Comparison of ENCODE assay signal across 10 cellular contexts in genomic region chr11:6627762-6628241, GRCh38. TPM values are rescaled to one million over a fixed set of nuclear protein-coding genes. Genes with fewer than 3 reads are reported as not detected.
DNase-seq lines count a peak whose midpoint lies in the region; ATAC-seq and TF ChIP-seq lines count a peak whose summit lies in the region.
"Had no signal": no experiment of that assay in that cellular context is flagged by ENCODE, and none has a peak within 500 bp of the region (broad histone marks: within the 10 kb centered on the region; RNA-seq: fewer than 3 reads in every experiment).

No MANE protein-coding gene starts in this region.

- peak overlapping the region; percentile 74 for H3K27ac Mint-ChIP-seq in activated T-helper 17 cell treated with anti-CD3 and anti-CD28 coated beads, Interleukin-2, amount 50 U/mL, for 72 hours

- POLR2A ChIA-PET in GM10248 (lab: Yijun Ruan, JAX), result no interaction called here

- no peaks in the 10 kb centered on the region for H3K9me3 Mint-ChIP-seq in activated T-helper 17 cell treated with anti-CD3 and anti-CD28 coated beads, Interleukin-2, amount 50 U/mL, for 72 hours

- H3K36me3 ChIP-seq in vagina, result peaks cover 0 to 41% of the 10 kb centered on the region in 2 donors

- TF ChIP-seq CTCF in GM10248 (IDR thresholded peaks at IDR 0.05; ENCODE audit: control extremely low read depth, extremely low read depth, low read depth, missing control alignments), result no peak
- TF ChIP-seq CTCF in lower leg skin (IDR thresholded peaks at IDR 0.05), result no peak
- no peak for TF ChIP-seq CTCF in vagina (IDR thresholded peaks at IDR 0.05)

- peak overlapping the region; percentile 62 for H3K4me3 Mint-ChIP-seq in activated T-helper 17 cell treated with anti-CD3 and anti-CD28 coated beads, Interleukin-2, amount 50 U/mL, for 72 hours

- intact Hi-C loops in lower leg skin (cut with DNase I; ENCODE audit: low total_unique reads), result no loop called here
- intact Hi-C loops in vagina (cut with DNase I), result no loop called here

- TF ChIP-seq POLR2A in lower leg skin (IDR thresholded peaks at IDR 0.05) (no peak), vagina (IDR thresholded peaks at IDR 0.05) (no peak)

- DNase-seq in GM10248 (ENCODE audit: extremely low spot score) (peak; percentile 72), GM19240 (ENCODE audit: insufficient read length, low spot score) (peak; percentile 87), NCI-H1694 treated with DMSO at 0.1 percent for 48 hours (lab: John Stamatoyannopoulos, UW) (no peak), DMS153 treated with DMSO at 0.1 percent for 48 hours (lab: John Stamatoyannopoulos, UW; ENCODE audit: unreplicated experiment) (no peak), lower leg skin (ENCODE audit: low spot score in 2 of 2) (no peak), vagina (ENCODE audit: extremely low spot score in 2 of 2) (no peak)
- DNase-seq: NCI-H187 treated with DMSO at 0.1 percent for 48 hours, SK-N-SH had no signal

- H3K4me1 ChIP-seq in vagina, result no peaks in the 10 kb centered on the region

- H3K27ac ChIP-seq in vagina, result no peak overlapping the region

- ATAC-seq in HG03064 (IDR thresholded peaks at IDR 0.05; ENCODE audit: low read depth, unreplicated experiment), result peak; percentile 64
- peak; percentile 67 for ATAC-seq in activated T-helper 17 cell treated with anti-CD3 and anti-CD28 coated beads, Interleukin-2, amount 50 U/mL, for 72 hours (replicated peaks)

- H3K9me3 ChIP-seq in vagina, result no peaks in the 10 kb centered on the region
- H3K9me3 ChIP-seq: SK-N-SH had no signal

- no peak overlapping the region for H3K4me3 ChIP-seq in lower leg skin (ENCODE audit: low read depth, poor library complexity, severe bottlenecking)
- H3K4me3 ChIP-seq in vagina, result no peak overlapping the region

- H3K36me3 Mint-ChIP-seq in activated T-helper 17 cell treated with anti-CD3 and anti-CD28 coated beads, Interleukin-2, amount 50 U/mL, for 72 hours (ENCODE audit: low read depth), result no peaks in the 10 kb centered on the region

- no peaks in the 10 kb centered on the region for H3K27me3 Mint-ChIP-seq in activated T-helper 17 cell treated with anti-CD3 and anti-CD28 coated beads, Interleukin-2, amount 50 U/mL, for 72 hours

- CTCF ChIA-PET in GM10248 (lab: Yijun Ruan, JAX), result interaction anchor here (0.8 to 2.1 kb wide), 5 partner anchors 9 to 55 kb away, joined by 3 to 10 read pairs (median 7); partner anchors contain the start of genes MRPL17, TAF10 and TPP1

- WGBS in lower leg skin, 2 donors, result 69 to 71% methylated on average over 2 of the region's 2 CpGs

- H3K4me1 Mint-ChIP-seq in activated T-helper 17 cell treated with anti-CD3 and anti-CD28 coated beads, Interleukin-2, amount 50 U/mL, for 72 hours, result peaks cover 6% of the 10 kb centered on the region

- H3K27me3 ChIP-seq in vagina, result no peaks in the 10 kb centered on the region

RNA-seq across cellular contexts. Expression of gene TPP1, which starts 8.6 kb away (rescaled TPM):
- total RNA-seq in activated T-helper 17 cell treated with anti-CD3 and anti-CD28 coated beads, Interleukin-2, amount 50 U/mL, for 72 hours, result 100 to 1,000 TPM in 1 of 2 donors, 10 to 100 TPM in 1; 75.7 to 172 TPM
- total RNA-seq in lower leg skin (10 to 100 TPM; 49.6 to 65.3 (median 57.9) TPM), vagina (77.3 TPM)

RNA-seq across cellular contexts. Expression of gene TAF10, which starts 15.8 kb away (rescaled TPM):
- total RNA-seq in activated T-helper 17 cell treated with anti-CD3 and anti-CD28 coated beads, Interleukin-2, amount 50 U/mL, for 72 hours, result 100 to 1,000 TPM in 1 of 2 donors, 10 to 100 TPM in 1; 82.2 to 106 TPM
- total RNA-seq in lower leg skin (100 to 1,000 TPM in 1 of 4 donors, 10 to 100 TPM in 3; 41.1 to 105 (median 61.8) TPM), vagina (48.1 TPM)

RNA-seq across cellular contexts. Expression of gene ILK, which starts 24.2 kb away (rescaled TPM):
- total RNA-seq in activated T-helper 17 cell treated with anti-CD3 and anti-CD28 coated beads, Interleukin-2, amount 50 U/mL, for 72 hours, result 100 to 1,000 TPM in 1 of 2 donors, 10 to 100 TPM in 1; 85.0 to 113 TPM
- total RNA-seq in lower leg skin (10 to 100 TPM; 68.1 to 91.0 (median 74.8) TPM), vagina (149 TPM)

RNA-seq across cellular contexts. Expression of gene RRP8, which starts 24.4 kb away (rescaled TPM):
- 10 to 100 TPM; 27.2 to 31.9 TPM for total RNA-seq in activated T-helper 17 cell treated with anti-CD3 and anti-CD28 coated beads, Interleukin-2, amount 50 U/mL, for 72 hours
- 10 to 100 TPM; 14.9 to 22.7 (median 18.0) TPM for total RNA-seq in lower leg skin
- total RNA-seq in vagina, result 10.3 TPM

RNA-seq across cellular contexts. Expression of gene DCHS1, which starts 27.8 kb away (rescaled TPM):
- 1 to 10 TPM in 1 of 2 donors, under 1 TPM in 1; 0.26 to 1.5 TPM for total RNA-seq in activated T-helper 17 cell treated with anti-CD3 and anti-CD28 coated beads, Interleukin-2, amount 50 U/mL, for 72 hours
- 1 to 10 TPM; 4.0 to 9.0 (median 5.4) TPM for total RNA-seq in lower leg skin
- total RNA-seq in vagina, result 28.7 TPM

Comparison
In these comparisons a context has a peak if more than half of its experiments do, and no peak if none do; other contexts are left out.
1. DNase-seq: peak in GM10248 (single experiment) and GM19240 (single experiment); none in NCI-H1694 treated with DMSO at 0.1 percent for 48 hours (single experiment), DMS153 treated with DMSO at 0.1 percent for 48 hours (single experiment), lower leg skin (0 of 2) and vagina (0 of 2).